8 cellular contexts compared by ENCODE assay signal in genomic region chr11:65887723-65888162, GRCh38. TPM values are rescaled to one million over a fixed set of nuclear protein-coding genes. Genes with fewer than 3 reads are reported as not detected.
DNase-seq lines count a peak whose midpoint lies in the region; ATAC-seq and TF ChIP-seq lines count a peak whose summit lies in the region.

No MANE protein-coding gene starts in this region.

- intact Hi-C loops in OCI-LY7 (cut with micrococcal nuclease; ENCODE audit: unreplicated experiment): loop anchor here (1.0 to 5.0 kb wide), 3 partner anchors 28 to 245 kb away; partner anchors contain the start of gene SART1
- intact Hi-C loops in dorsolateral prefrontal cortex (cut with DNase I): loop anchor here (1.0 to 5.0 kb wide), 4 partner anchors 27 to 115 kb away; partner anchors contain the start of genes MUS81 (in 2 of the 2), BANF1 (in 1 of the 2), EIF1AD (in 1 of the 2) and SART1 (in 1 of the 2)

- no peaks in the 10 kb centered on the region for H3K9me3 ChIP-seq in OCI-LY7 (ENCODE audit: low read length)

- no peaks in the 10 kb centered on the region for H3K9me2 ChIP-seq in OCI-LY7 (ENCODE audit: insufficient read depth, low read length)

- DNase-seq in GM13976 (ENCODE audit: low spot score) (no peak), OCI-LY7 (ENCODE audit: low spot score) (no peak), dorsolateral prefrontal cortex (peak in 4 of 10 donors; percentile 33 to 72 (median 37)), middle frontal gyrus (ENCODE audit: extremely low spot score, low spot score) (no peak), HK-2 (ENCODE audit: unreplicated experiment) (no peak)

- CTCF ChIA-PET in OCI-LY7 (lab: Charles Lee; ENCODE audit: unreplicated experiment): interaction anchor here (0.5 to 2.4 kb wide), 17 partner anchors 7 to 395 kb away, joined by 3 to 24 read pairs (median 5); partner anchors contain the start of genes CFL1 and MUS81

- peaks cover 5% of the 10 kb centered on the region for H3K27me3 Mint-ChIP-seq in nephron (ENCODE audit: low read depth)

- ATAC-seq in HG03571 (IDR thresholded peaks at IDR 0.05; ENCODE audit: unreplicated experiment): no peak
- no peak for ATAC-seq in HG02938 (IDR thresholded peaks at IDR 0.05; ENCODE audit: unreplicated experiment)

- H4K20me1 ChIP-seq in OCI-LY7 (ENCODE audit: insufficient read depth, low read length): peaks cover 3% of the 10 kb centered on the region; the same call in 1 of the 2 replicates

- peak overlapping the region; percentile 80 for H3K27ac ChIP-seq in OCI-LY7 (ENCODE audit: low read depth, low read length, poor library complexity, severe bottlenecking)
- peak overlapping the region; percentile 67 to 100 (median 97) for H3K27ac ChIP-seq in dorsolateral prefrontal cortex

- peaks cover 58% of the 10 kb centered on the region for H3K4me1 ChIP-seq in OCI-LY7 (ENCODE audit: insufficient read depth, low read length, poor library complexity, severe bottlenecking)

- H3K27ac Mint-ChIP-seq in nephron: peak overlapping the region; percentile 92 to 98 (median 97)

- TF ChIP-seq CTCF in GM13976 (IDR thresholded peaks at IDR 0.05; ENCODE audit: borderline replicate concordance, control extremely low read depth, extremely low read depth, insufficient read depth, missing control alignments) (peak; percentile 0), OCI-LY7 (conservative IDR thresholded peaks at IDR 0.05; ENCODE audit: low read length) (no peak), dorsolateral prefrontal cortex (IDR thresholded peaks at IDR 0.05 in 54 of 56, conservative IDR thresholded peaks at IDR 0.05 in 2 of 56; ENCODE audit: low read depth in 1 of 56, partially characterized antibody in 56 of 56) (no peak), nephron (IDR thresholded peaks at IDR 0.05; ENCODE audit: unreplicated experiment in 3 of 3) (no peak)

- POLR2A ChIA-PET in OCI-LY7 (lab: Charles Lee): interaction anchor here (0.5 to 5.6 kb wide), 10 partner anchors 10 to 1032 kb away, joined by 3 to 59 read pairs (median 4); partner anchors contain the start of genes CFL1 and MUS81

- H3K4me3 ChIP-seq in OCI-LY7 (ENCODE audit: low read depth, low read length, poor library complexity, severe bottlenecking) (peak overlapping the region; percentile 93), dorsolateral prefrontal cortex (peak overlapping the region; percentile 52 to 99 (median 86))

- H3K9me3 Mint-ChIP-seq in nephron: no peaks in the 10 kb centered on the region

- H3K27me3 ChIP-seq in dorsolateral prefrontal cortex: no peaks in the 10 kb centered on the region

- peak overlapping the region; percentile 88 to 92 (median 90) for H3K4me3 Mint-ChIP-seq in nephron

- peaks cover 21% of the 10 kb centered on the region for H3K36me3 Mint-ChIP-seq in nephron (ENCODE audit: low read depth)

- peak overlapping the region; percentile 40; the same call in 1 of the 2 replicates for H2AFZ ChIP-seq in OCI-LY7 (ENCODE audit: low read length)

- TSS peak; percentile 70 for BruUV-seq in OCI-LY7 (replicated peaks; lab: Mats Ljungman, UMichigan)

- peak overlapping the region; percentile 97 for H3K4me2 ChIP-seq in OCI-LY7 (ENCODE audit: low read length)

- in situ Hi-C loops in GM13976 (cut with MboI; ENCODE audit: low sequenced_read_pairs, unreplicated experiment): no loop called here

- peaks cover 48% of the 10 kb centered on the region for H3K36me3 ChIP-seq in OCI-LY7 (ENCODE audit: insufficient read depth, low read length)

- peaks cover 41% of the 10 kb centered on the region for H3K4me1 Mint-ChIP-seq in nephron

- H3K79me2 ChIP-seq in OCI-LY7 (ENCODE audit: insufficient read depth, low read depth, low read length): peaks cover 37% of the 10 kb centered on the region

RNA-seq across cellular contexts. Expression of gene FIBP, which starts 0.5 kb away (rescaled TPM):
- total RNA-seq in OCI-LY7 (2014; rRNA removed; shearing (Covaris generic)): 133 and 184 TPM in 2 replicates
- total RNA-seq in OCI-LY7 (2022): 89.4 and 97.3 TPM in 2 replicates
- total RNA-seq in dorsolateral prefrontal cortex: 100 to 1,000 TPM in 19 of 120 experiments, 10 to 100 TPM in 101; 56.1 to 115 (median 86.6) TPM

RNA-seq across cellular contexts. Expression of gene CCDC85B, which starts 2.7 kb away (rescaled TPM):
- 72.7 and 76.7 TPM in 2 replicates for total RNA-seq in OCI-LY7 (2014; rRNA removed; shearing (Covaris generic))
- 49.0 and 64.1 TPM in 2 replicates for total RNA-seq in OCI-LY7 (2022)
- total RNA-seq in dorsolateral prefrontal cortex: 100 to 1,000 TPM in 4 of 120 experiments, 10 to 100 TPM in 116; 37.7 to 126 (median 71.6) TPM

RNA-seq across cellular contexts. Expression of gene CTSW, which starts 8.1 kb away (rescaled TPM):
- not detected in 2 replicates for total RNA-seq in OCI-LY7 (2014; rRNA removed; shearing (Covaris generic))
- total RNA-seq in OCI-LY7 (2022) (not detected in 2 replicates), dorsolateral prefrontal cortex (1 to 10 TPM in 14 of 120 experiments, under 1 TPM in 32, not detected in 74; 0.32 to 2.9 (median 0.65) TPM)

RNA-seq across cellular contexts. Expression of gene FOSL1, which starts 12.4 kb away (rescaled TPM):
- 0.88 TPM in 1 of 2 replicates, not detected in the other for total RNA-seq in OCI-LY7 (2014; rRNA removed; shearing (Covaris generic))
- total RNA-seq in OCI-LY7 (2022) (0.52 TPM in 1 of 2 replicates, not detected in the other), dorsolateral prefrontal cortex (1 to 10 TPM in 55 of 120 experiments, under 1 TPM in 41, not detected in 24; 0.30 to 6.6 (median 1.2) TPM)

RNA-seq across cellular contexts. Expression of gene EFEMP2, which starts 15.1 kb away (rescaled TPM):
- total RNA-seq in OCI-LY7 (2014; rRNA removed; shearing (Covaris generic)): 6.1 and 7.2 TPM in 2 replicates
- total RNA-seq in OCI-LY7 (2022) (7.6 and 8.9 TPM in 2 replicates), dorsolateral prefrontal cortex (10 to 100 TPM; 16.5 to 72.1 (median 33.7) TPM)
